In the genomic region with DNA sequence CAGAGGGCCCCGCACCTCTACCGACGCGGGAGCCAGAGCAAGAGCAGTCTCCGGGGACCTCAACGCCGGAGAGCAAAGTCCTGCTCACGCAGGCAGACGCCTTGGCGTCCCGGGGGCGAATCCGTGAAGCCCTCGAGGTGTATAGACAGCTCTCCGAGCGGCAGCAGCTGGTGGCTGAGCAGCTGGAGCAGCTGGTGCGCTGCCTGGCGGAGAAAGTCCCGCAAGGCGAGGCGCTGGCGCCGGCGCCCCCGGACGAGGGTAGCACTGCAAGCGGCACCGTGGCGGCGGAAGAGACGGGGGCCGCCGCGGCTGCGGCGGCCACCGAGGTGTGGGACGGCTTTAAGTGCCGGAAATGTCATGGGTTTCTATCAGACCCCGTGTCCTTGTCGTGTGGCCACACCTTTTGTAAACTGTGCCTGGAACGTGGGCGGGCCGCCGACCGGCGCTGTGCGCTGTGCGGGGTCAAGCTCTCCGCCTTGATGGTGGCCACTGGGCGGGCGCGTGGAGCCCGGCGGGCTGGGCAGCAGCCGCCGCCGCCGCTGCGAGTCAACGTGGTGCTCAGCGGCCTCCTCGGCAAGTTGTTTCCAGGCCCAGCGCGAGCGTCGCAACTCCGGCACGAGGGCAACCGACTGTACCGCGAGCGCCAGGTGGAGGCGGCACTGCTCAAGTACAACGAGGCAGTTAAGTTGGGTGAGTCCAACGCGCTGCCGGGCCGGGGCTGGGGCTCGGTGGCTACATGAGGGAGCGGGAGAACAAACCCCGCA, we compare ENCODE assay signal across 1 cellular context.
TF ChIP-seq lines count a peak whose summit lies in the region.

No MANE protein-coding gene starts in this region.

TF ChIP-seq in endothelial cell of umbilical vein, 7 proteins besides CTCF, POLR2A, EP300 and RAD21 (continued from another document):
- no peak for TF ChIP-seq JUN (IDR thresholded peaks at IDR 0.05; ENCODE audit: borderline replicate concordance, insufficient read depth, insufficient read length, low read depth)
- TF ChIP-seq FOS (IDR thresholded peaks at IDR 0.05; ENCODE audit: borderline replicate concordance, insufficient read depth, low read length) = no peak
- TF ChIP-seq, protein P1, sequence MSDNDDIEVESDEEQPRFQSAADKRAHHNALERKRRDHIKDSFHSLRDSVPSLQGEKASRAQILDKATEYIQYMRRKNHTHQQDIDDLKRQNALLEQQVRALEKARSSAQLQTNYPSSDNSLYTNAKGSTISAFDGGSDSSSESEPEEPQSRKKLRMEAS (IDR thresholded peaks at IDR 0.05; ENCODE audit: insufficient read depth, insufficient read length) = no peak
- TF ChIP-seq POLR2AphosphoS5 (IDR thresholded peaks at IDR 0.05; ENCODE audit: insufficient read depth, low read depth, low read length) = no peak
- no peak for TF ChIP-seq MYC (IDR thresholded peaks at IDR 0.05; ENCODE audit: low read depth, low read length)
